ENCODE assay signal across 18 cellular contexts in genomic region chr9:133111461-133112360, GRCh38. TPM values are rescaled to one million over a fixed set of nuclear protein-coding genes. Genes with fewer than 3 reads are reported as not detected.
DNase-seq lines count a peak whose midpoint lies in the region; ATAC-seq, FAIRE-seq and TF ChIP-seq lines count a peak whose summit lies in the region.
"Had no signal": no experiment of that assay in that cellular context is flagged by ENCODE, and none has a peak within 500 bp of the region (broad histone marks: within the 10 kb centered on the region; RNA-seq: fewer than 3 reads in every experiment).

No MANE protein-coding gene starts in this region.

- H3K9me3 ChIP-seq in kidney (ENCODE audit: control insufficient read depth in 1 of 2, low read length in 2 of 2), result no peaks in the 10 kb centered on the region
- no peaks in the 10 kb centered on the region for H3K9me3 ChIP-seq in gastrocnemius medialis

- intact Hi-C loops in activated T-helper 2 cell treated with anti-CD3 and anti-CD28 coated beads, Interferon-gamma antibody, Interleukin-2, Interleukin-4, amounts not matched to agents 10 μg/mL and 5 μg/mL and 100 μg/mL, durations not matched to agents 14 hours and 24 hours and 36 hours (cut with micrococcal nuclease), result loop anchor here (5.0 kb wide), 1 partner anchor 79 kb away; the partner anchor contains the start of gene GTF3C5
- intact Hi-C loops in kidney (cut with DNase I), result no loop called here
- intact Hi-C loops in gastrocnemius medialis (cut with DNase I; ENCODE audit: low total_unique reads), result no loop called here

- no peak for FAIRE-seq in kidney (lab: Jason Lieb, UNC)
- FAIRE-seq: GM12878, H1 had no signal

- H3K9ac ChIP-seq in kidney (ENCODE audit: low read length in 2 of 2), result no peak overlapping the region

- in situ Hi-C loops in gastrocnemius medialis (cut with MboI; ENCODE audit: low sequenced_read_pairs in 4 of 4), result no loop called here

- H3K27me3 ChIP-seq in gastrocnemius medialis, result no peaks in the 10 kb centered on the region
- H3K27me3 ChIP-seq: brain microvascular endothelial cell had no signal

- TF ChIP-seq POLR2A in gastrocnemius medialis (IDR thresholded peaks at IDR 0.05), result no peak

- H3K27me3 Mint-ChIP-seq in activated T-helper 2 cell treated with anti-CD3 and anti-CD28 coated beads, Interferon-gamma antibody, Interleukin-2, Interleukin-4, amounts not matched to agents 10 μg/mL and 5 μg/mL and 100 μg/mL, durations not matched to agents 14 hours and 24 hours and 36 hours (ENCODE audit: low read depth), result no peaks in the 10 kb centered on the region
- H3K27me3 Mint-ChIP-seq: activated B cell treated with CpG ODN at 0.5 μM for 24 hours had no signal

- TF ChIP-seq CTCF in kidney (IDR thresholded peaks at IDR 0.05; ENCODE audit: borderline replicate concordance, extremely low read depth, insufficient read depth) (no peak), gastrocnemius medialis (IDR thresholded peaks at IDR 0.05 in 4 of 5, conservative IDR thresholded peaks at IDR 0.05 in 1 of 5) (no peak)

- H3K4me1 Mint-ChIP-seq in activated T-helper 2 cell treated with anti-CD3 and anti-CD28 coated beads, Interferon-gamma antibody, Interleukin-2, Interleukin-4, amounts not matched to agents 10 μg/mL and 5 μg/mL and 100 μg/mL, durations not matched to agents 14 hours and 24 hours and 36 hours (ENCODE audit: low read depth), result peaks cover 21% of the 10 kb centered on the region

- H3K36me3 ChIP-seq in kidney (ENCODE audit: control insufficient read depth in 1 of 2, insufficient read depth in 2 of 2, low read length in 2 of 2) (peaks cover 7 to 17% of the 10 kb centered on the region in 2 donors), gastrocnemius medialis (peaks cover 0 to 46% of the 10 kb centered on the region in 2 donors)

- H3K4me3 ChIP-seq in kidney (ENCODE audit: low read length in 2 of 2), result no peak overlapping the region
- H3K4me3 ChIP-seq in gastrocnemius medialis, result no peak overlapping the region
- H3K4me3 ChIP-seq: GM12878, PC-9 had no signal

- ATAC-seq in gastrocnemius medialis, result no peak
- ATAC-seq: left lobe of liver had no signal

- peak; percentile 28 for DNase-seq in EL
- DNase-seq in activated T-helper 2 cell treated with anti-CD3 and anti-CD28 coated beads, Interferon-gamma antibody, Interleukin-2, Interleukin-4, amounts not matched to agents 10 μg/mL and 5 μg/mL and 100 μg/mL, durations not matched to agents 14 hours and 24 hours and 36 hours (ENCODE audit: low spot score), result no peak
- peak; percentile 69 for DNase-seq in kidney
- DNase-seq in gastrocnemius medialis, result peak in 1 of 2 donors; percentile 1
- DNase-seq in NCI-H2196 (lab: John Stamatoyannopoulos, UW; ENCODE audit: unreplicated experiment), result no peak
- no peak for DNase-seq in activated naive CD4-positive, alpha-beta T cell treated with Interleukin-2 at 50 U/mL for 16 hours
- DNase-seq in NCI-H1694 treated with DMSO at 0.1 percent for 48 hours (lab: John Stamatoyannopoulos, UW), result no peak
- DNase-seq: activated naive CD4-positive, alpha-beta T cell treated with anti-CD3 and anti-CD28 coated beads, Interleukin-2, amount 50 U/mL, for 16 hours; brain microvascular endothelial cell; NCI-H2029 treated with DMSO at 0.1 percent for 48 hours; PC-9; stimulated activated CD4-positive, alpha-beta T cell treated with anti-CD3 and anti-CD28 coated beads, Interleukin-1b, Interleukin-23, amount 100 ng/mL, for 48 hours had no signal

- H3K4me1 ChIP-seq in kidney (ENCODE audit: control insufficient read depth in 1 of 2, insufficient read depth in 1 of 2, low read depth in 1 of 2, low read length in 2 of 2) (peaks cover 23 to 27% of the 10 kb centered on the region in 2 donors), gastrocnemius medialis (peaks cover 47 to 49% of the 10 kb centered on the region in 2 donors)

- H3K27ac ChIP-seq in kidney (ENCODE audit: low read depth in 2 of 2, low read length in 2 of 2) (no peak overlapping the region), gastrocnemius medialis (peak overlapping the region; percentile 85 to 98 (median 93))
- H3K27ac ChIP-seq: brain microvascular endothelial cell, PC-9 had no signal

- H3K27ac Mint-ChIP-seq in activated T-helper 2 cell treated with anti-CD3 and anti-CD28 coated beads, Interferon-gamma antibody, Interleukin-2, Interleukin-4, amounts not matched to agents 10 μg/mL and 5 μg/mL and 100 μg/mL, durations not matched to agents 14 hours and 24 hours and 36 hours, result peak overlapping the region; percentile 80
- H3K27ac Mint-ChIP-seq: nephron had no signal

- H3K9me3 Mint-ChIP-seq in activated T-helper 2 cell treated with anti-CD3 and anti-CD28 coated beads, Interferon-gamma antibody, Interleukin-2, Interleukin-4, amounts not matched to agents 10 μg/mL and 5 μg/mL and 100 μg/mL, durations not matched to agents 14 hours and 24 hours and 36 hours, result no peaks in the 10 kb centered on the region
- H3K9me3 Mint-ChIP-seq: activated B cell treated with CpG ODN at 0.5 μM for 24 hours, nephron had no signal

- H3K36me3 Mint-ChIP-seq in activated T-helper 2 cell treated with anti-CD3 and anti-CD28 coated beads, Interferon-gamma antibody, Interleukin-2, Interleukin-4, amounts not matched to agents 10 μg/mL and 5 μg/mL and 100 μg/mL, durations not matched to agents 14 hours and 24 hours and 36 hours (ENCODE audit: low read depth), result peaks cover 30% of the 10 kb centered on the region

- H3K4me3 Mint-ChIP-seq in activated T-helper 2 cell treated with anti-CD3 and anti-CD28 coated beads, Interferon-gamma antibody, Interleukin-2, Interleukin-4, amounts not matched to agents 10 μg/mL and 5 μg/mL and 100 μg/mL, durations not matched to agents 14 hours and 24 hours and 36 hours (ENCODE audit: low read depth), result no peak overlapping the region
- H3K4me3 Mint-ChIP-seq: nephron had no signal

RNA-seq across cellular contexts. Expression of gene RALGDS, which starts 9.3 kb away (rescaled TPM):
- total RNA-seq in activated T-helper 2 cell treated with anti-CD3 and anti-CD28 coated beads, Interferon-gamma antibody, Interleukin-2, Interleukin-4, amounts not matched to agents 10 μg/mL and 5 μg/mL and 100 μg/mL, durations not matched to agents 14 hours and 24 hours and 36 hours, result 78.8 and 85.8 TPM in 2 replicates
- total RNA-seq in kidney, result 43.3 TPM
- polyA plus RNA-seq in kidney (ENCODE audit: insufficient read depth, low read depth, low replicate concordance), result 13.0 TPM
- 10 to 100 TPM; 21.1 to 47.0 (median 36.9) TPM for total RNA-seq in gastrocnemius medialis

RNA-seq across cellular contexts. Expression of gene CEL, which starts 49.9 kb away (rescaled TPM):
- 2.0 and 2.1 TPM in 2 replicates for total RNA-seq in activated T-helper 2 cell treated with anti-CD3 and anti-CD28 coated beads, Interferon-gamma antibody, Interleukin-2, Interleukin-4, amounts not matched to agents 10 μg/mL and 5 μg/mL and 100 μg/mL, durations not matched to agents 14 hours and 24 hours and 36 hours
- total RNA-seq in kidney (1.0 TPM), gastrocnemius medialis (1 to 10 TPM in 1 of 4 donors, under 1 TPM in 1, not detected in 2; 0.13 to 1.8 TPM)
- polyA plus RNA-seq in kidney (ENCODE audit: insufficient read depth, low read depth, low replicate concordance), result 16.7 TPM

RNA-seq across cellular contexts. Expression of gene GBGT1, which starts 52.0 kb away (rescaled TPM):
- total RNA-seq in activated T-helper 2 cell treated with anti-CD3 and anti-CD28 coated beads, Interferon-gamma antibody, Interleukin-2, Interleukin-4, amounts not matched to agents 10 μg/mL and 5 μg/mL and 100 μg/mL, durations not matched to agents 14 hours and 24 hours and 36 hours, result 6.8 and 7.4 TPM in 2 replicates
- total RNA-seq in kidney (21.6 TPM), gastrocnemius medialis (10 to 100 TPM in 1 of 4 donors, 1 to 10 TPM in 2, under 1 TPM in 1; 0.15 to 10.3 (median 5.6) TPM)
- 7.9 TPM for polyA plus RNA-seq in kidney (ENCODE audit: insufficient read depth, low read depth, low replicate concordance)
- total RNA-seq: MCF 10A had no signal

Comparison
In these comparisons a context has a peak if more than half of its experiments do, and no peak if none do; other contexts are left out.
1. DNase-seq: peak in EL (single experiment) and kidney (single experiment); none in activated T-helper 2 cell treated with anti-CD3 and anti-CD28 coated beads, Interferon-gamma antibody, Interleukin-2, Interleukin-4, amounts not matched to agents 10 μg/mL and 5 μg/mL and 100 μg/mL, durations not matched to agents 14 hours and 24 hours and 36 hours (single experiment), NCI-H2196 (single experiment), activated naive CD4-positive, alpha-beta T cell treated with Interleukin-2 at 50 U/mL for 16 hours (single experiment) and NCI-H1694 treated with DMSO at 0.1 percent for 48 hours (single experiment).
2. H3K27ac ChIP-seq: peak in gastrocnemius medialis (4 of 4); none in kidney (0 of 2).